In genomic region chr5:92927291-92927778, GRCh38 we compare ENCODE assay signal across 1 cellular context.
TF ChIP-seq lines count a peak whose summit lies in the region.

No MANE protein-coding gene starts in this region.

TF ChIP-seq in HepG2, 621 proteins besides CTCF, POLR2A, EP300 and RAD21 (continued from another document):
- TF ChIP-seq, protein P1, sequence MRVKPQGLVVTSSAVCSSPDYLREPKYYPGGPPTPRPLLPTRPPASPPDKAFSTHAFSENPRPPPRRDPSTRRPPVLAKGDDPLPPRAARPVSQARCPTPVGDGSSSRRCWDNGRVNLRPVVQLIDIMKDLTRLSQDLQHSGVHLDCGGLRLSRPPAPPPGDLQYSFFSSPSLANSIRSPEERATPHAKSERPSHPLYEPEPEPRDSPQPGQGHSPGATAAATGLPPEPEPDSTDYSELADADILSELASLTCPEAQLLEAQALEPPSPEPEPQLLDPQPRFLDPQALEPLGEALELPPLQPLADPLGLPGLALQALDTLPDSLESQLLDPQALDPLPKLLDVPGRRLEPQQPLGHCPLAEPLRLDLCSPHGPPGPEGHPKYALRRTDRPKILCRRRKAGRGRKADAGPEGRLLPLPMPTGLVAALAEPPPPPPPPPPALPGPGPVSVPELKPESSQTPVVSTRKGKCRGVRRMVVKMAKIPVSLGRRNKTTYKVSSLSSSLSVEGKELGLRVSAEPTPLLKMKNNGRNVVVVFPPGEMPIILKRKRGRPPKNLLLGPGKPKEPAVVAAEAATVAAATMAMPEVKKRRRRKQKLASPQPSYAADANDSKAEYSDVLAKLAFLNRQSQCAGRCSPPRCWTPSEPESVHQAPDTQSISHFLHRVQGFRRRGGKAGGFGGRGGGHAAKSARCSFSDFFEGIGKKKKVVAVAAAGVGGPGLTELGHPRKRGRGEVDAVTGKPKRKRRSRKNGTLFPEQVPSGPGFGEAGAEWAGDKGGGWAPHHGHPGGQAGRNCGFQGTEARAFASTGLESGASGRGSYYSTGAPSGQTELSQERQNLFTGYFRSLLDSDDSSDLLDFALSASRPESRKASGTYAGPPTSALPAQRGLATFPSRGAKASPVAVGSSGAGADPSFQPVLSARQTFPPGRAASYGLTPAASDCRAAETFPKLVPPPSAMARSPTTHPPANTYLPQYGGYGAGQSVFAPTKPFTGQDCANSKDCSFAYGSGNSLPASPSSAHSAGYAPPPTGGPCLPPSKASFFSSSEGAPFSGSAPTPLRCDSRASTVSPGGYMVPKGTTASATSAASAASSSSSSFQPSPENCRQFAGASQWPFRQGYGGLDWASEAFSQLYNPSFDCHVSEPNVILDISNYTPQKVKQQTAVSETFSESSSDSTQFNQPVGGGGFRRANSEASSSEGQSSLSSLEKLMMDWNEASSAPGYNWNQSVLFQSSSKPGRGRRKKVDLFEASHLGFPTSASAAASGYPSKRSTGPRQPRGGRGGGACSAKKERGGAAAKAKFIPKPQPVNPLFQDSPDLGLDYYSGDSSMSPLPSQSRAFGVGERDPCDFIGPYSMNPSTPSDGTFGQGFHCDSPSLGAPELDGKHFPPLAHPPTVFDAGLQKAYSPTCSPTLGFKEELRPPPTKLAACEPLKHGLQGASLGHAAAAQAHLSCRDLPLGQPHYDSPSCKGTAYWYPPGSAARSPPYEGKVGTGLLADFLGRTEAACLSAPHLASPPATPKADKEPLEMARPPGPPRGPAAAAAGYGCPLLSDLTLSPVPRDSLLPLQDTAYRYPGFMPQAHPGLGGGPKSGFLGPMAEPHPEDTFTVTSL (CRISPR knock-in tag; IDR thresholded peaks at IDR 0.05; ENCODE audit: borderline replicate concordance), result peak; percentile 88; the same call in 1 of the 2 replicates
- no peak for TF ChIP-seq FOXC1 (CRISPR knock-in tag; IDR thresholded peaks at IDR 0.05; ENCODE audit: borderline replicate concordance)
- TF ChIP-seq, protein P2, sequence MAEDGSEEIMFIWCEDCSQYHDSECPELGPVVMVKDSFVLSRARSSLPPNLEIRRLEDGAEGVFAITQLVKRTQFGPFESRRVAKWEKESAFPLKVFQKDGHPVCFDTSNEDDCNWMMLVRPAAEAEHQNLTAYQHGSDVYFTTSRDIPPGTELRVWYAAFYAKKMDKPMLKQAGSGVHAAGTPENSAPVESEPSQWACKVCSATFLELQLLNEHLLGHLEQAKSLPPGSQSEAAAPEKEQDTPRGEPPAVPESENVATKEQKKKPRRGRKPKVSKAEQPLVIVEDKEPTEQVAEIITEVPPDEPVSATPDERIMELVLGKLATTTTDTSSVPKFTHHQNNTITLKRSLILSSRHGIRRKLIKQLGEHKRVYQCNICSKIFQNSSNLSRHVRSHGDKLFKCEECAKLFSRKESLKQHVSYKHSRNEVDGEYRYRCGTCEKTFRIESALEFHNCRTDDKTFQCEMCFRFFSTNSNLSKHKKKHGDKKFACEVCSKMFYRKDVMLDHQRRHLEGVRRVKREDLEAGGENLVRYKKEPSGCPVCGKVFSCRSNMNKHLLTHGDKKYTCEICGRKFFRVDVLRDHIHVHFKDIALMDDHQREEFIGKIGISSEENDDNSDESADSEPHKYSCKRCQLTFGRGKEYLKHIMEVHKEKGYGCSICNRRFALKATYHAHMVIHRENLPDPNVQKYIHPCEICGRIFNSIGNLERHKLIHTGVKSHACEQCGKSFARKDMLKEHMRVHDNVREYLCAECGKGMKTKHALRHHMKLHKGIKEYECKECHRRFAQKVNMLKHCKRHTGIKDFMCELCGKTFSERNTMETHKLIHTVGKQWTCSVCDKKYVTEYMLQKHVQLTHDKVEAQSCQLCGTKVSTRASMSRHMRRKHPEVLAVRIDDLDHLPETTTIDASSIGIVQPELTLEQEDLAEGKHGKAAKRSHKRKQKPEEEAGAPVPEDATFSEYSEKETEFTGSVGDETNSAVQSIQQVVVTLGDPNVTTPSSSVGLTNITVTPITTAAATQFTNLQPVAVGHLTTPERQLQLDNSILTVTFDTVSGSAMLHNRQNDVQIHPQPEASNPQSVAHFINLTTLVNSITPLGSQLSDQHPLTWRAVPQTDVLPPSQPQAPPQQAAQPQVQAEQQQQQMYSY (CRISPR knock-in tag; IDR thresholded peaks at IDR 0.05), result no peak
- TF ChIP-seq PAWR (CRISPR knock-in tag; IDR thresholded peaks at IDR 0.05; ENCODE audit: borderline replicate concordance), result no peak
- TF ChIP-seq SCMH1 (CRISPR knock-in tag; IDR thresholded peaks at IDR 0.05; ENCODE audit: borderline replicate concordance), result no peak
- no peak for TF ChIP-seq ZXDC (CRISPR knock-in tag; IDR thresholded peaks at IDR 0.05)
- TF ChIP-seq ISL2 (CRISPR knock-in tag; IDR thresholded peaks at IDR 0.05), result peak; percentile 92
- TF ChIP-seq NR2F2 (IDR thresholded peaks at IDR 0.05; ENCODE audit: borderline replicate concordance, low read depth), result 0 out of 2 replicates have a peak, but pooled peaks have one; percentile 24
- peak; percentile 71; the same call in 1 of the 2 replicates for TF ChIP-seq ZFP1 (CRISPR knock-in tag; IDR thresholded peaks at IDR 0.05)
- TF ChIP-seq BCLAF1 (IDR thresholded peaks at IDR 0.05), result no peak
- TF ChIP-seq, protein P3, sequence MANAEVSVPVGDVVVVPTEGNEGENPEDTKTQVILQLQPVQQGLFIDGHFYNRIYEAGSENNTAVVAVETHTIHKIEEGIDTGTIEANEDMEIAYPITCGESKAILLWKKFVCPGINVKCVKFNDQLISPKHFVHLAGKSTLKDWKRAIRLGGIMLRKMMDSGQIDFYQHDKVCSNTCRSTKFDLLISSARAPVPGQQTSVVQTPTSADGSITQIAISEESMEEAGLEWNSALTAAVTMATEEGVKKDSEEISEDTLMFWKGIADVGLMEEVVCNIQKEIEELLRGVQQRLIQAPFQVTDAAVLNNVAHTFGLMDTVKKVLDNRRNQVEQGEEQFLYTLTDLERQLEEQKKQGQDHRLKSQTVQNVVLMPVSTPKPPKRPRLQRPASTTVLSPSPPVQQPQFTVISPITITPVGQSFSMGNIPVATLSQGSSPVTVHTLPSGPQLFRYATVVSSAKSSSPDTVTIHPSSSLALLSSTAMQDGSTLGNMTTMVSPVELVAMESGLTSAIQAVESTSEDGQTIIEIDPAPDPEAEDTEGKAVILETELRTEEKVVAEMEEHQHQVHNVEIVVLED (CRISPR knock-in tag; IDR thresholded peaks at IDR 0.05; ENCODE audit: borderline replicate concordance), result no peak
- no peak for TF ChIP-seq ZFP82 (CRISPR knock-in tag; IDR thresholded peaks at IDR 0.05; ENCODE audit: borderline replicate concordance)
- TF ChIP-seq ZBTB7A (CRISPR knock-in tag; IDR thresholded peaks at IDR 0.05), result no peak
- TF ChIP-seq DNMT3B (CRISPR knock-in tag; conservative IDR thresholded peaks at IDR 0.05), result no peak; the same call in 1 of the 2 replicates
- no peak for TF ChIP-seq ZNF256 (CRISPR knock-in tag; conservative IDR thresholded peaks at IDR 0.05)
- no peak for TF ChIP-seq ZNF180 (CRISPR knock-in tag; IDR thresholded peaks at IDR 0.05; ENCODE audit: borderline replicate concordance, low read depth)
- no peak for TF ChIP-seq ZIK1 (CRISPR knock-in tag; IDR thresholded peaks at IDR 0.05; ENCODE audit: borderline replicate concordance, low read depth)
- no peak for TF ChIP-seq SKIL (CRISPR knock-in tag; IDR thresholded peaks at IDR 0.05; ENCODE audit: borderline replicate concordance)
- peak; percentile 69; the same call in 1 of the 2 replicates for TF ChIP-seq HOXA3 (CRISPR knock-in tag; IDR thresholded peaks at IDR 0.05)
- no peak for TF ChIP-seq ARNT (IDR thresholded peaks at IDR 0.05)
- TF ChIP-seq JUNB (CRISPR knock-in tag; IDR thresholded peaks at IDR 0.05; ENCODE audit: borderline replicate concordance), result peak; percentile 97
